ENCODE assay signal across 11 cellular contexts in the genomic region with DNA sequence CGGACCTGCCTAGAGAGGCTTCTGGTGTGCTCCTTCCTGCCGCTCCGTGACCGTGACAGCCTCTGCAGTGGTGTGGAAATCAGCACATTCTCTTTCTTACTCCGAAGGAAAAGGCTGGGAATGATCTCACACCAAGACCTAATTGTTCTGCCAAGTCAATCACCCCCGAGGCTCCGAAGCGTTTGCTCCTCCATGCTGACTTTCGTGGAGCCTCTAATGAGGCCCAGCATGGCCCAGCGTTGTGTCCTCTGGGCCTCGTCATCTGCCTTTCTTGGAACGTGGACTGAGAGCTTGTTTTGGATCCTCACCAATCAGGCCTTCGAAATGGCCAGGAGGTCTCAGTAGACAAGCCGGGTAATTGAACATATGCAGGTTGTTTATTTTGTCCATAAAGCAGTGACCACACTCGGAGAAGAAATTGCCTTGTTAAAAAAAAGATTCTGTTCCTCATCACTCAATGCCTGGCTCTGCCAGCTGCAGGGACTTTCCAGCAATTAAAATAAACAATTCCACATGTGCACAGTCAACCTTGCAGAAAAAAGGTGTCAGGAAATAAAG.
DNase-seq lines count a peak whose midpoint lies in the region; ATAC-seq, FAIRE-seq and TF ChIP-seq lines count a peak whose summit lies in the region.
"Had no signal": no experiment of that assay in that cellular context is flagged by ENCODE, and none has a peak within 500 bp of the region (broad histone marks: within the 10 kb centered on the region; RNA-seq: fewer than 3 reads in every experiment).

No MANE protein-coding gene starts in this region.

- H2BK5ac ChIP-seq in IMR-90 (ENCODE audit: low read depth, low read length, poor library complexity, severe bottlenecking) (no peak overlapping the region), mesenchymal stem cell (ENCODE audit: low read depth, low read length, poor library complexity, severe bottlenecking) (no peak overlapping the region)

- 13% methylated on average over 7 of the region's 15 CpGs; no CpG with 5 or more reads in 1 of the 2 experiments for WGBS in IMR-90 (ENCODE audit: extremely low coverage in 2 of 2, insufficient read length in 1 of 2), 2 experiments
- 19% methylated on average over 14 of the region's 15 CpGs for WGBS in mesenchymal stem cell
- 32 to 47% methylated on average over 15 of the region's 15 CpGs for WGBS in tibial nerve, 2 donors

- no peak overlapping the region for H2BK20ac ChIP-seq in IMR-90 (ENCODE audit: low read depth, low read length)

- H3K27me3 ChIP-seq in IMR-90 (ENCODE audit: control insufficient read depth, insufficient read depth, low read length) (peaks cover 10% of the 10 kb centered on the region), mesenchymal stem cell (ENCODE audit: control insufficient read depth in 1 of 2, insufficient read depth in 1 of 2, low read length in 2 of 2) (peaks cover 0 to 13% of the 10 kb centered on the region in 2 experiments), tibial nerve (no peaks in the 10 kb centered on the region)
- H3K27me3 ChIP-seq: spleen had no signal

- H3K79me1 ChIP-seq in IMR-90 (ENCODE audit: low read depth in 1 of 2, low read length in 2 of 2) (no peaks in the 10 kb centered on the region), mesenchymal stem cell (replicated peaks; ENCODE audit: low read length, poor library complexity, severe bottlenecking) (no peaks in the 10 kb centered on the region)

- TF ChIP-seq EP300 in tibial nerve (IDR thresholded peaks at IDR 0.05), result peak in 1 of 2 donors; percentile 70

- no peak overlapping the region for H3K9ac ChIP-seq in IMR-90 (ENCODE audit: low read depth, low read length)
- peak overlapping the region; percentile 51 for H3K9ac ChIP-seq in mesenchymal stem cell (ENCODE audit: low read length)

- no peak overlapping the region for H4K91ac ChIP-seq in IMR-90 (ENCODE audit: insufficient read depth, low read depth, low read length)
- H4K91ac ChIP-seq in mesenchymal stem cell (ENCODE audit: low read length), result no peak overlapping the region

- POLR2A ChIA-PET in IMR-90 (lab: Charles Lee; ENCODE audit: unreplicated experiment), result no interaction called here

- FAIRE-seq in endometrium (lab: Jason Lieb, UNC), result peak; percentile 70

- H3K4me3 ChIP-seq in IMR-90 (ENCODE audit: insufficient read depth, low read depth, low read length) (no peak overlapping the region), mesenchymal stem cell (ENCODE audit: insufficient read depth in 1 of 2, low read depth in 1 of 2, low read length in 2 of 2) (peak overlapping the region in 1 of 2 experiments; percentile 25), tibial nerve (no peak overlapping the region)
- H3K4me3 ChIP-seq: spleen had no signal

- no peaks in the 10 kb centered on the region for H3K9me3 ChIP-seq in IMR-90 (ENCODE audit: control insufficient read depth, insufficient read depth, low read length)
- no peaks in the 10 kb centered on the region for H3K9me3 ChIP-seq in mesenchymal stem cell (ENCODE audit: control insufficient read depth, low read length)
- no peaks in the 10 kb centered on the region for H3K9me3 ChIP-seq in tibial nerve
- H3K9me3 ChIP-seq: spleen had no signal

- no peak overlapping the region; the same call in 1 of the 2 replicates for H3K4me2 ChIP-seq in IMR-90 (ENCODE audit: low read depth, low read length)
- H3K4me2 ChIP-seq in mesenchymal stem cell (ENCODE audit: low read length, poor library complexity, severe bottlenecking), result no peak overlapping the region

- no TSS peak for BruUV-seq in IMR-90 (replicated peaks; lab: Mats Ljungman, UMichigan)

- H3K27ac ChIP-seq in IMR-90 (ENCODE audit: insufficient read depth, low read length) (no peak overlapping the region), mesenchymal stem cell (ENCODE audit: low read length, poor library complexity, severe bottlenecking) (peak overlapping the region; percentile 37), tibial nerve (peak overlapping the region in 2 of 4 donors; percentile 50 to 60)
- H3K27ac ChIP-seq: spleen had no signal

- H3K4me1 ChIP-seq in IMR-90 (ENCODE audit: control insufficient read depth, insufficient read depth, low read length) (peaks cover 4% of the 10 kb centered on the region; the same call in 1 of the 2 replicates), mesenchymal stem cell (ENCODE audit: control insufficient read depth, insufficient read depth, low read depth, low read length) (peaks cover 5% of the 10 kb centered on the region), tibial nerve (peaks cover 0 to 14% (median 0%) of the 10 kb centered on the region in 4 donors)

- TF ChIP-seq RAD21 in IMR-90 (IDR thresholded peaks at IDR 0.05; ENCODE audit: low read length), result no peak

- H3K14ac ChIP-seq in IMR-90 (replicated peaks; ENCODE audit: low read depth, low read length) (no peak overlapping the region), mesenchymal stem cell (ENCODE audit: low read length in 2 of 2) (peak overlapping the region in 1 of 2 experiments; percentile 65)

- H2AFZ ChIP-seq in IMR-90 (replicated peaks; ENCODE audit: low read length, poor library complexity), result peak overlapping the region; percentile 74
- peak overlapping the region; percentile 3 for H2AFZ ChIP-seq in mesenchymal stem cell (ENCODE audit: low read depth, low read length)

- peaks cover 12% of the 10 kb centered on the region for H3K27me3 Mint-ChIP-seq in activated CD4-positive, alpha-beta T cell treated with anti-CD3 and anti-CD28 coated beads, Interleukin-2, amount 10 ng/mL, durations not matched to agents 24 days and 14 days

- H2BK12ac ChIP-seq in mesenchymal stem cell (ENCODE audit: low read length in 2 of 2), result peak overlapping the region in 1 of 2 experiments; percentile 60

- peak; percentile 57 for ATAC-seq in IMR-90 (ENCODE audit: low read depth)
- no peak for ATAC-seq in HG02840 (IDR thresholded peaks at IDR 0.05; ENCODE audit: low FRiP score, unreplicated experiment)

- H3K18ac ChIP-seq in IMR-90 (ENCODE audit: low read depth, low read length) (no peak overlapping the region), mesenchymal stem cell (ENCODE audit: low read depth in 1 of 2, low read length in 2 of 2) (peak overlapping the region in 1 of 2 experiments; percentile 31)

- no peak overlapping the region for H2BK120ac ChIP-seq in IMR-90 (ENCODE audit: low read depth, low read length)
- no peak overlapping the region for H2BK120ac ChIP-seq in mesenchymal stem cell (ENCODE audit: low read depth, low read length)

- H4K8ac ChIP-seq in IMR-90 (ENCODE audit: low read depth in 2 of 2, low read length in 2 of 2) (no peak overlapping the region), mesenchymal stem cell (ENCODE audit: low read length) (peak overlapping the region; percentile 45)

- H3K4me3 Mint-ChIP-seq in activated CD4-positive, alpha-beta T cell treated with anti-CD3 and anti-CD28 coated beads, Interleukin-2, amount 10 ng/mL, durations not matched to agents 24 days and 14 days, result no peak overlapping the region
- H3K4me3 Mint-ChIP-seq: activated T-cell treated with anti-CD3 and anti-CD28 coated beads, Interleukin-2, amount 50 U/mL, for 24 hours had no signal

- H3K56ac ChIP-seq in IMR-90 (ENCODE audit: extremely low read depth, insufficient read depth, low read length), result no peak overlapping the region

- TF ChIP-seq CTCF in IMR-90 (conservative IDR thresholded peaks at IDR 0.05; ENCODE audit: low read depth, low read length) (no peak), tibial nerve (IDR thresholded peaks at IDR 0.05) (no peak), GM10266 (IDR thresholded peaks at IDR 0.05; ENCODE audit: control insufficient read depth, insufficient read depth, low read depth, missing control alignments) (no peak)

- H2AK5ac ChIP-seq in IMR-90 (ENCODE audit: low read depth, low read length), result no peak overlapping the region
- no peak overlapping the region for H2AK5ac ChIP-seq in mesenchymal stem cell (ENCODE audit: low read length, severe bottlenecking)

- H3K4me1 Mint-ChIP-seq in activated CD4-positive, alpha-beta T cell treated with anti-CD3 and anti-CD28 coated beads, Interleukin-2, amount 10 ng/mL, durations not matched to agents 24 days and 14 days, result no peaks in the 10 kb centered on the region

- intact Hi-C loops in IMR-90 (cut with micrococcal nuclease), result no loop called here
- intact Hi-C loops in activated CD4-positive, alpha-beta T cell treated with anti-CD3 and anti-CD28 coated beads, Interleukin-2, amount 10 ng/mL, durations not matched to agents 24 days and 14 days (cut with micrococcal nuclease), result no loop called here

- H3K9me1 ChIP-seq in IMR-90 (ENCODE audit: insufficient read depth, low read length), result 0 out of 2 replicates have a peak, but pooled peaks cover 3% of the 10 kb centered on the region

- H4K5ac ChIP-seq in IMR-90 (ENCODE audit: low read depth, low read length), result no peak overlapping the region

- H3K36me3 Mint-ChIP-seq in activated CD4-positive, alpha-beta T cell treated with anti-CD3 and anti-CD28 coated beads, Interleukin-2, amount 10 ng/mL, durations not matched to agents 24 days and 14 days (ENCODE audit: low read depth), result no peaks in the 10 kb centered on the region

- H3K36me3 ChIP-seq in IMR-90 (ENCODE audit: control insufficient read depth, insufficient read depth, low read length) (no peaks in the 10 kb centered on the region), mesenchymal stem cell (ENCODE audit: control insufficient read depth in 1 of 2, insufficient read depth in 2 of 2, low read depth in 1 of 2, low read length in 2 of 2) (no peaks in the 10 kb centered on the region), tibial nerve (no peaks in the 10 kb centered on the region)
- H3K36me3 ChIP-seq: spleen had no signal

- in situ Hi-C loops in IMR-90 (cut with MboI; ENCODE audit: low sequenced_read_pairs), result no loop called here

- no peak overlapping the region for H3K23ac ChIP-seq in IMR-90 (ENCODE audit: low read depth, low read length)
- no peak overlapping the region for H3K23ac ChIP-seq in mesenchymal stem cell (ENCODE audit: low read length in 2 of 2)

- H3K4ac ChIP-seq in IMR-90 (ENCODE audit: low read depth, low read length) (no peak overlapping the region), mesenchymal stem cell (ENCODE audit: low read depth in 1 of 2, low read length in 2 of 2) (no peak overlapping the region)

- DNase-seq in IMR-90 (peak; percentile 79), mesenchymal stem cell (peak; percentile 61), tibial nerve (ENCODE audit: low spot score in 2 of 2) (peak; percentile 30 to 64), GM10266 (ENCODE audit: extremely low spot score) (no peak)
- DNase-seq in activated CD4-positive, alpha-beta T cell treated with anti-CD3 and anti-CD28 coated beads, Interleukin-2, amount 10 ng/mL, durations not matched to agents 24 days and 14 days, result no peak
- DNase-seq: activated T-cell treated with anti-CD3 and anti-CD28 coated beads, Interleukin-2, amount 50 U/mL, for 24 hours; NCI-H82; spleen; stimulated activated naive CD4-positive, alpha-beta T cell treated with Interleukin-2 at 50 U/mL for 16 hours had no signal

- CTCF ChIA-PET in IMR-90 (lab: Yijun Ruan, JAX), result no interaction called here

- H4K20me1 ChIP-seq in IMR-90 (ENCODE audit: insufficient read depth, low read length), result no peaks in the 10 kb centered on the region

- no peak overlapping the region for H2AK9ac ChIP-seq in IMR-90 (replicated peaks; ENCODE audit: low read depth, low read length, poor library complexity)

- TF ChIP-seq POLR2A in IMR-90 (IDR thresholded peaks at IDR 0.05; ENCODE audit: low read depth, low read length), result no peak
- no peak for TF ChIP-seq POLR2A in tibial nerve (IDR thresholded peaks at IDR 0.05)

- H2BK15ac ChIP-seq in IMR-90 (ENCODE audit: low read depth, low read length) (no peak overlapping the region), mesenchymal stem cell (ENCODE audit: low read depth, poor library complexity, severe bottlenecking) (no peak overlapping the region)

- no peaks in the 10 kb centered on the region for H3K9me3 Mint-ChIP-seq in activated CD4-positive, alpha-beta T cell treated with anti-CD3 and anti-CD28 coated beads, Interleukin-2, amount 10 ng/mL, durations not matched to agents 24 days and 14 days
- H3K9me3 Mint-ChIP-seq: activated T-cell treated with anti-CD3 and anti-CD28 coated beads, Interleukin-2, amount 50 U/mL, for 24 hours had no signal

- dilution Hi-C loops in IMR-90 (cut with HindIII; ENCODE audit: low sequenced_read_pairs, unreplicated experiment), result no loop called here

- H3K27ac Mint-ChIP-seq in activated CD4-positive, alpha-beta T cell treated with anti-CD3 and anti-CD28 coated beads, Interleukin-2, amount 10 ng/mL, durations not matched to agents 24 days and 14 days, result no peak overlapping the region
- H3K27ac Mint-ChIP-seq: activated T-cell treated with anti-CD3 and anti-CD28 coated beads, Interleukin-2, amount 50 U/mL, for 24 hours had no signal

Comparison
In these comparisons a context has a peak if more than half of its experiments do, and no peak if none do; other contexts are left out.
1. DNase-seq: peak in IMR-90 (single experiment), mesenchymal stem cell (single experiment) and tibial nerve (2 of 2); none in GM10266 (single experiment) and activated CD4-positive, alpha-beta T cell treated with anti-CD3 and anti-CD28 coated beads, Interleukin-2, amount 10 ng/mL, durations not matched to agents 24 days and 14 days (single experiment).